ENCODE assay signal across 1 cellular context in genomic region chr5:35089688-35090314, GRCh38.
TF ChIP-seq lines count a peak whose summit lies in the region.

No MANE protein-coding gene starts in this region.

TF ChIP-seq in H1, 55 proteins besides CTCF, POLR2A, EP300 and RAD21 (continued from another document):
- TF ChIP-seq USF2 (IDR thresholded peaks at IDR 0.05; ENCODE audit: low read length), result no peak
- TF ChIP-seq ATF3 (IDR thresholded peaks at IDR 0.05; ENCODE audit: insufficient read depth, low read depth, low read length), result no peak
- TF ChIP-seq RBBP5 (IDR thresholded peaks at IDR 0.05; ENCODE audit: borderline replicate concordance, low read depth, low read length), result no peak
